In the genomic region with DNA sequence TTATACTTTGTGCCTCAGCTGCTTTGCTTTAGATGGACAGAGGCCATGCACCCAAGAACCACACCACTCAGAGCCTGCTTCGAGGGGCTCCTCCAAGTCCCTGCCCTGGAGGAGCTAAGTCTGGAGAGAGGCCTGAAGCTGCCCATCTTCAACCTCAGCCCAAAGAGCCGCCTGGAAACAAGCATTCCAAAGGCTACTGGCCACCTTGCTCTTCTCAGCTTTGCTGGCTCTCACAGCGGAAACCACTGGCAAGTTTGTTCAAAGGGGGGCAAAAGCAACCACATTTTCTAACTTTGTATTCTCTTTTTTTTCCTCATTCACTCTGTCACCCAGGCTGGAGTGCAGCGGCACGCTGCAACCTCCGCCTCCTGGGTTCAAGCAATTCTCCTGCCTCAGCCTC, we compare ENCODE assay signal across 28 cellular contexts. TPM values are rescaled to one million over a fixed set of nuclear protein-coding genes. Genes with fewer than 3 reads are reported as not detected.
DNase-seq lines count a peak whose midpoint lies in the region; ATAC-seq and TF ChIP-seq lines count a peak whose summit lies in the region.
"Had no signal": no experiment of that assay in that cellular context is flagged by ENCODE, and none has a peak within 500 bp of the region (broad histone marks: within the 10 kb centered on the region; RNA-seq: fewer than 3 reads in every experiment).

No MANE protein-coding gene starts in this region.

- H3K4me3 Mint-ChIP-seq in activated naive CD4-positive, alpha-beta T cell treated with anti-CD3 and anti-CD28 coated beads, Interleukin-2, amount 50 U/mL, for 24 hours: peak overlapping the region; percentile 48
- H3K4me3 Mint-ChIP-seq in activated CD8-positive, alpha-beta T cell treated with anti-CD3 and anti-CD28 coated beads for 36 hours: no peak overlapping the region
- H3K4me3 Mint-ChIP-seq in osteocyte (ENCODE audit: unreplicated experiment): no peak overlapping the region
- H3K4me3 Mint-ChIP-seq: CD14-positive monocyte, HFFc6 had no signal

- H3K9me3 ChIP-seq in esophagus muscularis mucosa: no peaks in the 10 kb centered on the region
- no peaks in the 10 kb centered on the region for H3K9me3 ChIP-seq in effector memory CD4-positive, alpha-beta T cell (ENCODE audit: control insufficient read depth, low read length)
- H3K9me3 ChIP-seq: heart left ventricle, lower lobe of right lung, right lobe of liver, suprapubic skin, upper lobe of right lung had no signal

- TF ChIP-seq CTCF in activated CD8-positive, alpha-beta T cell treated with anti-CD3 and anti-CD28 coated beads for 36 hours (IDR thresholded peaks at IDR 0.05): no peak
- no peak for TF ChIP-seq CTCF in esophagus muscularis mucosa (IDR thresholded peaks at IDR 0.05)
- TF ChIP-seq CTCF in osteocyte (IDR thresholded peaks at IDR 0.05): no peak

- TF ChIP-seq EP300 in esophagus muscularis mucosa (IDR thresholded peaks at IDR 0.05): no peak

- H3K4me1 Mint-ChIP-seq in activated naive CD4-positive, alpha-beta T cell treated with anti-CD3 and anti-CD28 coated beads, Interleukin-2, amount 50 U/mL, for 24 hours: peaks cover 71% of the 10 kb centered on the region
- H3K4me1 Mint-ChIP-seq in activated CD8-positive, alpha-beta T cell treated with anti-CD3 and anti-CD28 coated beads for 36 hours (ENCODE audit: low read depth): peaks cover 56% of the 10 kb centered on the region
- H3K4me1 Mint-ChIP-seq in osteocyte (ENCODE audit: unreplicated experiment): peaks cover 30% of the 10 kb centered on the region

- intact Hi-C loops in activated CD8-positive, alpha-beta T cell treated with anti-CD3 and anti-CD28 coated beads for 36 hours (cut with micrococcal nuclease): no loop called here
- intact Hi-C loops in esophagus muscularis mucosa (cut with DNase I): no loop called here

- CTCF ChIA-PET in activated CD8-positive, alpha-beta T cell treated with anti-CD3 and anti-CD28 coated beads for 36 hours (lab: Charles Lee): interaction anchor here (0.7 to 2.5 kb wide), 4 partner anchors 11 to 320 kb away, joined by 3 to 14 read pairs (median 6); no protein-coding TSS in a partner anchor
- CTCF ChIA-PET in HEK293T (lab: Yijun Ruan, JAX): interaction anchor here (0.6 kb wide), 1 partner anchor 126 kb away, joined by 3 read pairs; no protein-coding TSS in a partner anchor

- no peak for ATAC-seq in activated CD8-positive, alpha-beta T cell treated with anti-CD3 and anti-CD28 coated beads for 36 hours
- ATAC-seq: foreskin keratinocyte, heart left ventricle, lower lobe of right lung, right lobe of liver, upper lobe of right lung had no signal

- peak overlapping the region; percentile 48 for H3K27ac Mint-ChIP-seq in activated naive CD4-positive, alpha-beta T cell treated with anti-CD3 and anti-CD28 coated beads, Interleukin-2, amount 50 U/mL, for 24 hours
- H3K27ac Mint-ChIP-seq in activated CD8-positive, alpha-beta T cell treated with anti-CD3 and anti-CD28 coated beads for 36 hours: peak overlapping the region; percentile 91
- H3K27ac Mint-ChIP-seq in osteocyte (ENCODE audit: unreplicated experiment): no peak overlapping the region
- H3K27ac Mint-ChIP-seq: HFFc6, progenitor cell of endocrine pancreas had no signal

- H3K9me3 Mint-ChIP-seq in activated naive CD4-positive, alpha-beta T cell treated with anti-CD3 and anti-CD28 coated beads, Interleukin-2, amount 50 U/mL, for 24 hours: no peaks in the 10 kb centered on the region
- no peaks in the 10 kb centered on the region for H3K9me3 Mint-ChIP-seq in activated CD8-positive, alpha-beta T cell treated with anti-CD3 and anti-CD28 coated beads for 36 hours
- no peaks in the 10 kb centered on the region for H3K9me3 Mint-ChIP-seq in osteocyte (ENCODE audit: unreplicated experiment)
- H3K9me3 Mint-ChIP-seq: CD14-positive monocyte, HFFc6 had no signal

- POLR2A ChIA-PET in activated CD8-positive, alpha-beta T cell treated with anti-CD3 and anti-CD28 coated beads for 36 hours (lab: Charles Lee): interaction anchor here (0.8 to 4.9 kb wide), 3 partner anchors 10 to 14 kb away, joined by 3 to 45 read pairs (median 9); no protein-coding TSS in a partner anchor
- POLR2A ChIA-PET in HEK293T (lab: Yijun Ruan, JAX): interaction anchor here (1.0 kb wide), 1 partner anchor 10 kb away, joined by 3 read pairs; no protein-coding TSS in a partner anchor

- no peaks in the 10 kb centered on the region for H3K27me3 ChIP-seq in esophagus muscularis mucosa
- no peaks in the 10 kb centered on the region for H3K27me3 ChIP-seq in effector memory CD4-positive, alpha-beta T cell (replicated peaks; ENCODE audit: control insufficient read depth, insufficient read depth, low read length, poor library complexity, severe bottlenecking)
- H3K27me3 ChIP-seq: foreskin keratinocyte, heart left ventricle, right lobe of liver, suprapubic skin, upper lobe of right lung had no signal

- peaks cover 0 to 22% (median 12%) of the 10 kb centered on the region in 4 donors for H3K4me1 ChIP-seq in esophagus muscularis mucosa
- peaks cover 16% of the 10 kb centered on the region for H3K4me1 ChIP-seq in effector memory CD4-positive, alpha-beta T cell (ENCODE audit: control insufficient read depth, insufficient read depth, low read length, poor library complexity, severe bottlenecking)
- H3K4me1 ChIP-seq: foreskin keratinocyte, right lobe of liver had no signal

- no peak for DNase-seq in activated naive CD4-positive, alpha-beta T cell (lab: John Stamatoyannopoulos, UW)
- DNase-seq in activated CD8-positive, alpha-beta T cell treated with anti-CD3 and anti-CD28 coated beads for 36 hours: no peak
- DNase-seq in esophagus muscularis mucosa (ENCODE audit: extremely low spot score) (peak; percentile 12), osteocyte (ENCODE audit: extremely low spot score, unreplicated experiment) (no peak), HEK293T (ENCODE audit: extremely low spot score) (no peak)
- no peak for DNase-seq in effector memory CD4-positive, alpha-beta T cell
- DNase-seq: activated gamma-delta T cell treated with Interleukin-2 at 50 U/mL for 16 hours; aorta; DMS 273 treated with DMSO at 0.1 percent for 48 hours; foreskin keratinocyte; GM23248; heart left ventricle; HFFc6; kidney glomerular epithelial cell; lower lobe of right lung; NCI-H1417; NCI-H2029 treated with DMSO at 0.1 percent for 48 hours; NCI-H226; right lobe of liver; stimulated activated CD4-positive, alpha-beta T cell treated with anti-CD3 and anti-CD28 coated beads, Interleukin-4, amount 100 ng/mL, for 1 hour; SW 1271; upper lobe of right lung had no signal

- peaks cover 12% of the 10 kb centered on the region for H3K36me3 Mint-ChIP-seq in activated naive CD4-positive, alpha-beta T cell treated with anti-CD3 and anti-CD28 coated beads, Interleukin-2, amount 50 U/mL, for 24 hours
- H3K36me3 Mint-ChIP-seq in activated CD8-positive, alpha-beta T cell treated with anti-CD3 and anti-CD28 coated beads for 36 hours (ENCODE audit: low read depth): peaks cover 51% of the 10 kb centered on the region
- H3K36me3 Mint-ChIP-seq in osteocyte (ENCODE audit: unreplicated experiment): peaks cover 25% of the 10 kb centered on the region

- H3K36me3 ChIP-seq in esophagus muscularis mucosa: peaks cover 3 to 25% (median 16%) of the 10 kb centered on the region in 4 donors
- peaks cover 14% of the 10 kb centered on the region for H3K36me3 ChIP-seq in effector memory CD4-positive, alpha-beta T cell (ENCODE audit: control insufficient read depth, insufficient read depth, low read length)

- H3K4me3 ChIP-seq in esophagus muscularis mucosa: no peak overlapping the region
- no peak overlapping the region for H3K4me3 ChIP-seq in effector memory CD4-positive, alpha-beta T cell (ENCODE audit: insufficient read depth, low read depth, low read length, poor library complexity, severe bottlenecking)
- H3K4me3 ChIP-seq: coronary artery, GM23248, heart left ventricle, K562, lower lobe of right lung, right lobe of liver, suprapubic skin, upper lobe of right lung had no signal

- H3K27me3 Mint-ChIP-seq in activated naive CD4-positive, alpha-beta T cell treated with anti-CD3 and anti-CD28 coated beads, Interleukin-2, amount 50 U/mL, for 24 hours: no peaks in the 10 kb centered on the region
- no peaks in the 10 kb centered on the region for H3K27me3 Mint-ChIP-seq in activated CD8-positive, alpha-beta T cell treated with anti-CD3 and anti-CD28 coated beads for 36 hours
- H3K27me3 Mint-ChIP-seq in osteocyte (ENCODE audit: unreplicated experiment): no peaks in the 10 kb centered on the region
- H3K27me3 Mint-ChIP-seq: progenitor cell of endocrine pancreas had no signal

- TF ChIP-seq POLR2A in esophagus muscularis mucosa (IDR thresholded peaks at IDR 0.05; ENCODE audit: low read depth): no peak

- H3K27ac ChIP-seq in esophagus muscularis mucosa (replicated peaks in 1 of 4): no peak overlapping the region
- H3K27ac ChIP-seq in effector memory CD4-positive, alpha-beta T cell (ENCODE audit: insufficient read depth, low read length, poor library complexity, severe bottlenecking): no peak overlapping the region
- H3K27ac ChIP-seq: coronary artery, foreskin keratinocyte, GM23248, heart left ventricle, lower lobe of right lung, right lobe of liver, suprapubic skin, upper lobe of right lung had no signal

- 98% methylated on average over 6 of the region's 6 CpGs for WGBS in esophagus muscularis mucosa

TF ChIP-seq in HEK293T, 16 proteins besides CTCF, POLR2A, EP300 and RAD21:
- TF ChIP-seq, protein P1, sequence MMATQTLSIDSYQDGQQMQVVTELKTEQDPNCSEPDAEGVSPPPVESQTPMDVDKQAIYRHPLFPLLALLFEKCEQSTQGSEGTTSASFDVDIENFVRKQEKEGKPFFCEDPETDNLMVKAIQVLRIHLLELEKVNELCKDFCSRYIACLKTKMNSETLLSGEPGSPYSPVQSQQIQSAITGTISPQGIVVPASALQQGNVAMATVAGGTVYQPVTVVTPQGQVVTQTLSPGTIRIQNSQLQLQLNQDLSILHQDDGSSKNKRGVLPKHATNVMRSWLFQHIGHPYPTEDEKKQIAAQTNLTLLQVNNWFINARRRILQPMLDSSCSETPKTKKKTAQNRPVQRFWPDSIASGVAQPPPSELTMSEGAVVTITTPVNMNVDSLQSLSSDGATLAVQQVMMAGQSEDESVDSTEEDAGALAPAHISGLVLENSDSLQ (IDR thresholded peaks at IDR 0.05): no peak
- TF ChIP-seq ZNF384 (IDR thresholded peaks at IDR 0.05): no peak
- TF ChIP-seq L3MBTL2 (conservative IDR thresholded peaks at IDR 0.05): no peak
- TF ChIP-seq NFRKB (IDR thresholded peaks at IDR 0.05): no peak
- no peak for TF ChIP-seq ELF4 (IDR thresholded peaks at IDR 0.05)
- TF ChIP-seq SP1 (IDR thresholded peaks at IDR 0.05): no peak
- TF ChIP-seq ARNT (IDR thresholded peaks at IDR 0.05): no peak
- no peak for TF ChIP-seq TARDBP (IDR thresholded peaks at IDR 0.05)
- TF ChIP-seq CTBP1 (IDR thresholded peaks at IDR 0.05; ENCODE audit: borderline replicate concordance): no peak
- no peak for TF ChIP-seq SUZ12 (IDR thresholded peaks at IDR 0.05)
- no peak for TF ChIP-seq HDGF (IDR thresholded peaks at IDR 0.05; ENCODE audit: borderline replicate concordance)
- no peak for TF ChIP-seq BHLHE40 (IDR thresholded peaks at IDR 0.05; ENCODE audit: borderline replicate concordance)
- no peak for TF ChIP-seq LEF1 (IDR thresholded peaks at IDR 0.05; ENCODE audit: borderline replicate concordance)

RNA-seq across cellular contexts. Expression of a gene that starts 23.2 kb away (rescaled TPM):
- total RNA-seq in activated CD8-positive, alpha-beta T cell treated with anti-CD3 and anti-CD28 coated beads for 36 hours: 10 to 100 TPM; 70.9 to 73.4 TPM
- total RNA-seq in esophagus muscularis mucosa: 10 to 100 TPM; 56.5 to 71.3 (median 59.7) TPM
- total RNA-seq in osteocyte: 50.0 and 51.6 TPM in 2 replicates
